Comparison of ENCODE assay signal across 8 cellular contexts in the genomic region with DNA sequence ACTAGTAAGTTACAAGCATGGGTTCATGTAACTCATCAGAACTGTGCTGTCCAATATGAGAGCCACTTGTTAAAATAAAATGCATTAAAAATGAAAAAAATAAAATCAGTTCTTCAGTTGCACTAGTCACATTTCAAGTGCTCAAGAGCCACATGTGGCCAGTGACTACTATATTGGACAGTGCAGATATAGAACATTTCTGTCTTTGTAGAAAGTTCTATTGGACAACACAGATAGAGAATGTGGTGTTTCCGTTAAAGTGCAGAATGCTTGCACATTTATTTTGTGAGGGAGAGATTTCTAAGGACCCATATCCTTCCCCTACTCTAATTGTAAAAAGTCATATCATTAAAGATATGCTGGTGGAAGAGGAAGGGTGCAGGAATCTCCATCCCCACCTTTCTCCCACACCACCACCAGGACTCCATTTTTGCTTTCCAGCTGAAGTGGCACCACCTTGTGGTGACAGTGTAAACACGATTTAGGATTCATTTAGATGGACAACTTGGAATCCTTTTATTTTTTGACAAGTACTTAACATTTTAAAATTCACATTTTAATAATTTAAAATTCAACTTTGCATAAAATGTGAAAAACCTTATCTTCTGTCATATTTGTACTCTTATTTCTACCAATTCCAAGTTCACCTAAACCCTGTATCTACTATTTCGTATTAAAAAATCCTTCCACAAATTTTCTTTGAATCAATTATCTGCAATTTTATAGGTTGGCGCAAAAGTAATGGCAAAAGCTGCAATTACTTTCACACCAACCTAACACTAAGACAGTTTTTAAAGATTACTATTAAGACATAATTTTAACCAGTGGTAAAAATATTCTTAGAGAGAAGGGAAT. TPM values are rescaled to one million over a fixed set of nuclear protein-coding genes. Genes with fewer than 3 reads are reported as not detected.
DNase-seq lines count a peak whose midpoint lies in the region; ATAC-seq, FAIRE-seq and TF ChIP-seq lines count a peak whose summit lies in the region.

No MANE protein-coding gene starts in this region.

- H3K4me2 ChIP-seq in HepG2 (ENCODE audit: low read depth, low read length), result no peak overlapping the region

- no peaks in the 10 kb centered on the region; a peak in 1 of 5 replicates for H3K27me3 ChIP-seq in HepG2 (ENCODE audit: control insufficient read depth in 1 of 2, insufficient read depth in 2 of 2, low read length in 2 of 2)

- POLR2A ChIA-PET in HepG2 (lab: Yijun Ruan, JAX), result no interaction called here

- no peaks in the 10 kb centered on the region for H3K79me2 ChIP-seq in HepG2 (ENCODE audit: insufficient read depth, low read length)

- H4K20me1 ChIP-seq in HepG2 (ENCODE audit: insufficient read depth, low read length), result no peaks in the 10 kb centered on the region

- H3K4me1 ChIP-seq in HepG2 (ENCODE audit: insufficient read depth, low read length), result no peaks in the 10 kb centered on the region

- BruUV-seq in HepG2 (replicated peaks; lab: Mats Ljungman, UMichigan), result no TSS peak

- CTCF ChIA-PET in HepG2 (lab: Yijun Ruan, JAX; ENCODE audit: low intra/inter-chr PET ratio, low total read pairs), result interaction anchor here (0.7 to 1.8 kb wide), 4 partner anchors 52 to 771 kb away, joined by 3 to 11 read pairs (median 4); no protein-coding TSS in a partner anchor

- DNase-seq in Caki2 (ENCODE audit: low read depth) (peak; percentile 27), H4 (ENCODE audit: low spot score) (peak; percentile 50), NCI-H748 treated with DMSO at 0.1 percent for 48 hours (lab: John Stamatoyannopoulos, UW) (peak; percentile 55), cerebellum (ENCODE audit: low spot score) (peak; percentile 44), HepG2 (ENCODE audit: low spot score) (peak; percentile 76)
- DNase-seq in central memory CD4-positive, alpha-beta T cell, result no peak

- in situ Hi-C loops in Caki2 (cut with HindIII; ENCODE audit: low pct_unique_long_range_greater_than_20kb, low sequenced_read_pairs) (no loop called here), HepG2 (cut with HindIII; ENCODE audit: extremely low pct_ligation_motif_present, low pct_unique_long_range_greater_than_20kb) (no loop called here)

- no peaks in the 10 kb centered on the region for H3K9me3 ChIP-seq in HepG2 (ENCODE audit: low read length)

- TF ChIP-seq RAD21 in HepG2 (CRISPR knock-in tag; IDR thresholded peaks at IDR 0.05), result peak; percentile 56

- no peak for TF ChIP-seq POLR2A in HepG2 (IDR thresholded peaks at IDR 0.05; ENCODE audit: insufficient read depth in 1 of 2, low read depth in 2 of 2, low read length in 2 of 2)

- no peak overlapping the region for H2AFZ ChIP-seq in HepG2 (ENCODE audit: low read length)

- H3K9ac ChIP-seq in HepG2 (ENCODE audit: insufficient read depth, low read depth, low read length), result no peak overlapping the region

- no peaks in the 10 kb centered on the region for H3K36me3 ChIP-seq in HepG2 (replicated peaks in 1 of 2; ENCODE audit: control insufficient read depth in 1 of 2, insufficient read depth in 2 of 2, low read length in 2 of 2)

- peak; percentile 82 for TF ChIP-seq CTCF in HepG2 (CRISPR knock-in tag; IDR thresholded peaks at IDR 0.05)

- intact Hi-C loops in HepG2 (cut with micrococcal nuclease; ENCODE audit: unreplicated experiment), result loop anchor here (1.0 to 5.0 kb wide), 6 partner anchors 52 to 770 kb away; a partner anchor contains a TSS

- FAIRE-seq in HepG2 (lab: Jason Lieb, UNC), result peak; percentile 90

- H3K27ac ChIP-seq in HepG2 (ENCODE audit: extremely low read length, insufficient read depth, low read length), result no peak overlapping the region

- WGBS in HepG2 (ENCODE audit: low lambda C conversion rate), result 41% methylated on average over 4 of the region's 4 CpGs

- no peak overlapping the region for H3K4me3 ChIP-seq in HepG2 (replicated peaks in 1 of 3; ENCODE audit: insufficient read depth in 1 of 3, low read depth in 2 of 3, low read length in 3 of 3)

- peak; percentile 96 for ATAC-seq in HepG2
- no peak for ATAC-seq in GM18870 (IDR thresholded peaks at IDR 0.05; ENCODE audit: unreplicated experiment)
- ATAC-seq in GM21737 (IDR thresholded peaks at IDR 0.05; ENCODE audit: unreplicated experiment), result no peak

- TF ChIP-seq EP300 in HepG2 (IDR thresholded peaks at IDR 0.05; ENCODE audit: low read depth in 2 of 2, low read length in 2 of 2), result no peak
- TF ChIP-seq EP300 in HepG2 (CRISPR knock-in tag; IDR thresholded peaks at IDR 0.05; ENCODE audit: borderline replicate concordance), result no peak

TF ChIP-seq in HepG2, 621 proteins besides CTCF, POLR2A, EP300 and RAD21 (continues in another document):
- TF ChIP-seq KLF16 (CRISPR knock-in tag; IDR thresholded peaks at IDR 0.05) (peak in 1 of 2 experiments; percentile 42; a peak in 1 of 4 replicates), FOXA1 (IDR thresholded peaks at IDR 0.05) (no peak), FOXA1 (CRISPR knock-in tag; IDR thresholded peaks at IDR 0.05) (peak; percentile 40; the same call in 1 of the 2 replicates), ZNF577 (CRISPR knock-in tag; IDR thresholded peaks at IDR 0.05; ENCODE audit: borderline replicate concordance, low read depth) (no peak), MIXL1 (CRISPR knock-in tag; IDR thresholded peaks at IDR 0.05) (0 out of 2 replicates have a peak, but pooled peaks have one; percentile 44), YY1 (IDR thresholded peaks at IDR 0.05; ENCODE audit: insufficient read depth, insufficient replicate concordance, low read depth, low read length) (peak; percentile 65), CBX2 (IDR thresholded peaks at IDR 0.05; ENCODE audit: low read depth, low read length) (no peak), CBX2 (CRISPR knock-in tag; IDR thresholded peaks at IDR 0.05; ENCODE audit: low read depth) (no peak), RXRB (CRISPR knock-in tag; IDR thresholded peaks at IDR 0.05; ENCODE audit: borderline replicate concordance) (peak; percentile 21; the same call in 1 of the 2 replicates), FOXA3 (CRISPR knock-in tag; IDR thresholded peaks at IDR 0.05) (peak; percentile 67), ZNF24 (IDR thresholded peaks at IDR 0.05) (0 out of 2 replicates have a peak, but pooled peaks have one; percentile 14), STAG1 (CRISPR knock-in tag; IDR thresholded peaks at IDR 0.05) (peak; percentile 84), ZSCAN12 (CRISPR knock-in tag; IDR thresholded peaks at IDR 0.05) (no peak), ZNF263 (CRISPR knock-in tag; IDR thresholded peaks at IDR 0.05) (no peak)
- TF ChIP-seq, protein P1, sequence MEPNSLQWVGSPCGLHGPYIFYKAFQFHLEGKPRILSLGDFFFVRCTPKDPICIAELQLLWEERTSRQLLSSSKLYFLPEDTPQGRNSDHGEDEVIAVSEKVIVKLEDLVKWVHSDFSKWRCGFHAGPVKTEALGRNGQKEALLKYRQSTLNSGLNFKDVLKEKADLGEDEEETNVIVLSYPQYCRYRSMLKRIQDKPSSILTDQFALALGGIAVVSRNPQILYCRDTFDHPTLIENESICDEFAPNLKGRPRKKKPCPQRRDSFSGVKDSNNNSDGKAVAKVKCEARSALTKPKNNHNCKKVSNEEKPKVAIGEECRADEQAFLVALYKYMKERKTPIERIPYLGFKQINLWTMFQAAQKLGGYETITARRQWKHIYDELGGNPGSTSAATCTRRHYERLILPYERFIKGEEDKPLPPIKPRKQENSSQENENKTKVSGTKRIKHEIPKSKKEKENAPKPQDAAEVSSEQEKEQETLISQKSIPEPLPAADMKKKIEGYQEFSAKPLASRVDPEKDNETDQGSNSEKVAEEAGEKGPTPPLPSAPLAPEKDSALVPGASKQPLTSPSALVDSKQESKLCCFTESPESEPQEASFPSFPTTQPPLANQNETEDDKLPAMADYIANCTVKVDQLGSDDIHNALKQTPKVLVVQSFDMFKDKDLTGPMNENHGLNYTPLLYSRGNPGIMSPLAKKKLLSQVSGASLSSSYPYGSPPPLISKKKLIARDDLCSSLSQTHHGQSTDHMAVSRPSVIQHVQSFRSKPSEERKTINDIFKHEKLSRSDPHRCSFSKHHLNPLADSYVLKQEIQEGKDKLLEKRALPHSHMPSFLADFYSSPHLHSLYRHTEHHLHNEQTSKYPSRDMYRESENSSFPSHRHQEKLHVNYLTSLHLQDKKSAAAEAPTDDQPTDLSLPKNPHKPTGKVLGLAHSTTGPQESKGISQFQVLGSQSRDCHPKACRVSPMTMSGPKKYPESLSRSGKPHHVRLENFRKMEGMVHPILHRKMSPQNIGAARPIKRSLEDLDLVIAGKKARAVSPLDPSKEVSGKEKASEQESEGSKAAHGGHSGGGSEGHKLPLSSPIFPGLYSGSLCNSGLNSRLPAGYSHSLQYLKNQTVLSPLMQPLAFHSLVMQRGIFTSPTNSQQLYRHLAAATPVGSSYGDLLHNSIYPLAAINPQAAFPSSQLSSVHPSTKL (CRISPR knock-in tag; IDR thresholded peaks at IDR 0.05), result 0 out of 2 replicates have a peak, but pooled peaks have one; percentile 12

RNA-seq across cellular contexts. Expression of a gene that starts 9.4 kb away (rescaled TPM):
- total RNA-seq in Caki2 (2014; rRNA removed; shearing (Covaris generic); ENCODE audit: low replicate concordance), result not detected in 2 replicates
- 9.4 and 14.9 TPM in 2 replicates for total RNA-seq in H4 (2014; rRNA removed; shearing (Covaris generic))
- 10.3 TPM for total RNA-seq in cerebellum
- total RNA-seq in HepG2 (2016; rRNA removed; fragmentation: Illumina TruSeq; extraction: Trizol), result 5.6 and 8.0 TPM in 2 replicates
- total RNA-seq in HepG2 (2016; cell fraction: cytosol; rRNA removed; fragmentation: Illumina TruSeq; extraction: Trizol; ENCODE audit: low read depth), result 1.4 and 1.7 TPM in 2 replicates
- 5.5 and 7.6 TPM in 2 replicates for total RNA-seq in HepG2 (2016; cell fraction: insoluble cytoplasmic fraction; rRNA removed; fragmentation: Illumina TruSeq; extraction: Trizol)
- total RNA-seq in HepG2 (2016; cell fraction: membrane; rRNA removed; fragmentation: Illumina TruSeq; extraction: Trizol), result 3.5 and 4.0 TPM in 2 replicates
- 8.1 and 9.2 TPM in 2 replicates for total RNA-seq in HepG2 (2016; cell fraction: nucleus; rRNA removed; fragmentation: Illumina TruSeq; extraction: Trizol)
- polyA plus RNA-seq in HepG2 (2011; rRNA removed), result 15.6 and 16.0 TPM in 2 replicates
- 6.9 and 14.7 TPM in 2 replicates for polyA plus RNA-seq in HepG2 (2011; cell fraction: cytosol; rRNA removed)
- polyA plus RNA-seq in HepG2 (2011; cell fraction: nucleus; rRNA removed), result 2.4 and 4.1 TPM in 2 replicates
- 14.4 and 16.4 TPM in 2 replicates for polyA plus RNA-seq in HepG2 (2012)
- 2.1 and 2.3 TPM in 2 replicates for polyA plus RNA-seq in HepG2 (2016; cell fraction: cytosol; fragmentation: Illumina TruSeq; extraction: Trizol; ENCODE audit: low read depth)
- polyA plus RNA-seq in HepG2 (2016; cell fraction: insoluble cytoplasmic fraction; fragmentation: Illumina TruSeq; extraction: Trizol; ENCODE audit: low read depth), result 9.4 and 9.8 TPM in 2 replicates
- 4.1 and 4.5 TPM in 2 replicates for polyA plus RNA-seq in HepG2 (2016; cell fraction: membrane; fragmentation: Illumina TruSeq; extraction: Trizol; ENCODE audit: low read depth)
- 12.9 and 15.8 TPM in 2 replicates for polyA plus RNA-seq in HepG2 (2016; cell fraction: nucleus; fragmentation: Illumina TruSeq; extraction: Trizol; ENCODE audit: insufficient read depth, low read depth)
- 3.5 TPM in 1 of 2 replicates, not detected in the other for polyA minus RNA-seq in HepG2 (2011; rRNA and poly(A)+ RNA removed; ENCODE audit: low replicate concordance)
- 11.8 and 16.6 TPM in 2 replicates for polyA minus RNA-seq in HepG2 (2011; cell fraction: cytosol; rRNA and poly(A)+ RNA removed)
- polyA minus RNA-seq in HepG2 (2011; cell fraction: nucleus; rRNA and poly(A)+ RNA removed), result 7.7 and 12.2 TPM in 2 replicates
